In genomic region chr19:32318884-32319520, GRCh38 we compare ENCODE assay signal across 8 cellular contexts. TPM values are rescaled to one million over a fixed set of nuclear protein-coding genes. Genes with fewer than 3 reads are reported as not detected.
DNase-seq lines count a peak whose midpoint lies in the region; ATAC-seq and TF ChIP-seq lines count a peak whose summit lies in the region.

No MANE protein-coding gene starts in this region.

- CTCF ChIA-PET in WTC11 (lab: Charles Lee): interaction anchor here (0.6 to 2.3 kb wide), 28 partner anchors 9 to 1009 kb away, joined by 3 to 15 read pairs (median 4); partner anchors contain the start of genes DPY19L3 and ZNF507

- H3K36me3 ChIP-seq in H7 (replicated peaks; ENCODE audit: control insufficient read depth, insufficient read depth, low read length) (no peaks in the 10 kb centered on the region), lower lobe of right lung (no peaks in the 10 kb centered on the region), gastroesophageal sphincter (no peaks in the 10 kb centered on the region)

- H3K27ac ChIP-seq in lower lobe of right lung: no peak overlapping the region
- no peak overlapping the region for H3K27ac ChIP-seq in gastroesophageal sphincter

- TF ChIP-seq CTCF in WTC11 (IDR thresholded peaks at IDR 0.05): no peak
- TF ChIP-seq CTCF in lower lobe of right lung (IDR thresholded peaks at IDR 0.05): peak; percentile 26
- TF ChIP-seq CTCF in gastroesophageal sphincter (IDR thresholded peaks at IDR 0.05): peak in 1 of 4 experiments; percentile 24

- no peaks in the 10 kb centered on the region for H3K27me3 Mint-ChIP-seq in WTC11 (ENCODE audit: low read depth)

- H3K4me3 Mint-ChIP-seq in WTC11: no peak overlapping the region

- no peak for TF ChIP-seq EP300 in gastroesophageal sphincter (IDR thresholded peaks at IDR 0.05)

- TF ChIP-seq POLR2A in gastroesophageal sphincter (IDR thresholded peaks at IDR 0.05) (no peak), erythroblast (IDR thresholded peaks at IDR 0.05; ENCODE audit: low read length) (no peak)

- H3K4me1 ChIP-seq in lower lobe of right lung (no peaks in the 10 kb centered on the region), gastroesophageal sphincter (no peaks in the 10 kb centered on the region)

- no peaks in the 10 kb centered on the region for H3K36me3 Mint-ChIP-seq in WTC11

- peak; percentile 91 for ATAC-seq in WTC11
- ATAC-seq in lower lobe of right lung: peak in 1 of 2 donors; percentile 19
- no peak for ATAC-seq in gastroesophageal sphincter
- no peak for ATAC-seq in GM21526 (IDR thresholded peaks at IDR 0.05; ENCODE audit: low FRiP score, unreplicated experiment)

- no peak overlapping the region for H3K4me3 ChIP-seq in H7 (ENCODE audit: insufficient read depth, low read depth, low read length)
- no peak overlapping the region for H3K4me3 ChIP-seq in lower lobe of right lung
- H3K4me3 ChIP-seq in gastroesophageal sphincter: no peak overlapping the region

- H3K9me3 ChIP-seq in lower lobe of right lung: no peaks in the 10 kb centered on the region
- H3K9me3 ChIP-seq in gastroesophageal sphincter: no peaks in the 10 kb centered on the region

- DNase-seq in CD1c-positive myeloid dendritic cell (ENCODE audit: extremely low spot score) (peak; percentile 19), H7 (peak; percentile 78), WTC11 (ENCODE audit: low spot score) (peak; percentile 67), lower lobe of right lung (no peak), NCI-H146 (lab: John Stamatoyannopoulos, UW) (no peak), erythroblast (lab: John Stamatoyannopoulos, UW) (no peak)

- H3K4me1 Mint-ChIP-seq in WTC11: peaks cover 29% of the 10 kb centered on the region

- 38 to 52% methylated on average over 3 to 5 of the region's 5 CpGs for WGBS in gastroesophageal sphincter (ENCODE audit: low coverage in 1 of 2), 2 donors

- POLR2A ChIA-PET in WTC11 (lab: Charles Lee): interaction anchor here (0.5 to 1.2 kb wide), 3 partner anchors 33 to 1066 kb away, joined by 3 to 9 read pairs (median 4); partner anchors contain the start of gene DPY19L3

- H3K27ac Mint-ChIP-seq in WTC11: peak overlapping the region; percentile 87

- H3K27me3 ChIP-seq in H7 (ENCODE audit: control insufficient read depth, insufficient read depth, low read length) (no peaks in the 10 kb centered on the region), lower lobe of right lung (ENCODE audit: low read depth) (peaks cover 11% of the 10 kb centered on the region), gastroesophageal sphincter (peaks cover 14% of the 10 kb centered on the region)

- intact Hi-C loops in lower lobe of right lung (cut with DNase I): no loop called here

- H3K9me3 Mint-ChIP-seq in WTC11: no peaks in the 10 kb centered on the region

TF ChIP-seq in WTC11, 78 proteins besides CTCF, POLR2A, EP300 and RAD21:
- no peak for TF ChIP-seq FOXP4 (CRISPR knock-in tag; IDR thresholded peaks at IDR 0.05)
- TF ChIP-seq ZNF281 (CRISPR knock-in tag; IDR thresholded peaks at IDR 0.05): no peak
- TF ChIP-seq FOXJ3 (CRISPR knock-in tag; IDR thresholded peaks at IDR 0.05; ENCODE audit: borderline replicate concordance): no peak
- TF ChIP-seq TEAD1 (CRISPR knock-in tag; IDR thresholded peaks at IDR 0.05): no peak
- no peak for TF ChIP-seq ZNF232 (CRISPR knock-in tag; IDR thresholded peaks at IDR 0.05)
- TF ChIP-seq CREB1 (CRISPR knock-in tag; IDR thresholded peaks at IDR 0.05): no peak
- TF ChIP-seq ATF2 (CRISPR knock-in tag; IDR thresholded peaks at IDR 0.05; ENCODE audit: borderline replicate concordance, low read depth): no peak

RNA-seq across cellular contexts. Expression of gene ZNF507, which starts 26.4 kb away (rescaled TPM):
- 6.2 and 8.3 TPM in 2 replicates for total RNA-seq in H7 (2014; rRNA removed; shearing (Covaris generic))
- 25.7 to 27.6 TPM (median 26.4 TPM) in 3 replicates for total RNA-seq in WTC11 (2021)
- 19.3 TPM for total RNA-seq in lower lobe of right lung
- total RNA-seq in gastroesophageal sphincter: 10 to 100 TPM; 13.9 to 28.8 (median 22.3) TPM

Comparison
In these comparisons a context has a peak if more than half of its experiments do, and no peak if none do; other contexts are left out.
1. DNase-seq: peak in CD1c-positive myeloid dendritic cell (single experiment), H7 (single experiment) and WTC11 (single experiment); none in lower lobe of right lung (single experiment), NCI-H146 (single experiment) and erythroblast (0 of 2).